25 cellular contexts compared by ENCODE assay signal in genomic region chr5:178505639-178506407, GRCh38.
"Had no signal": no experiment of that assay in that cellular context is flagged by ENCODE, and none has a peak within 500 bp of the region (broad histone marks: within the 10 kb centered on the region; RNA-seq: fewer than 3 reads in every experiment).

No MANE protein-coding gene starts in this region.

- H3K27ac ChIP-seq: adrenal gland, ascending aorta, brain microvascular endothelial cell, parathyroid adenoma, right lobe of liver, testis, vagina had no signal

- H3K9me3 ChIP-seq: adrenal gland, ascending aorta, right lobe of liver, testis, vagina had no signal

- H2AFZ ChIP-seq: parathyroid adenoma had no signal

- ATAC-seq: activated T-cell treated with anti-CD3 and anti-CD28 coated beads, Interleukin-2, amount 50 U/mL, for 4 hours; right lobe of liver; stimulated activated naive B cell treated with anti-CD40 and anti-IgM and Interleukin-4, amounts not matched to agents 10 μg/mL and 1 μg/mL and 100 μg/mL, for 72 hours had no signal

- H3K27me3 ChIP-seq: adrenal gland, ascending aorta, brain microvascular endothelial cell, right lobe of liver, testis, vagina had no signal

- H3K4me1 ChIP-seq: adrenal gland, ascending aorta, parathyroid adenoma, right lobe of liver, testis, vagina had no signal

- H3K27ac Mint-ChIP-seq: activated naive CD8-positive, alpha-beta T cell; activated T-helper 2 cell treated with anti-CD3 and anti-CD28 coated beads, Interferon-gamma antibody, Interleukin-2, Interleukin-4, amounts not matched to agents 10 μg/mL and 5 μg/mL and 100 μg/mL, durations not matched to agents 14 hours and 24 hours and 36 hours; nephron; stimulated activated naive B cell treated with anti-CD40 and anti-IgM and Interleukin-4, amounts not matched to agents 10 μg/mL and 1 μg/mL and 100 μg/mL, for 72 hours; type B pancreatic cell had no signal

- H3K36me3 Mint-ChIP-seq: activated naive CD8-positive, alpha-beta T cell; stimulated activated naive B cell treated with anti-CD40 and anti-IgM and Interleukin-4, amounts not matched to agents 10 μg/mL and 1 μg/mL and 100 μg/mL, for 72 hours; type B pancreatic cell had no signal

- H3K36me3 ChIP-seq: adrenal gland, ascending aorta, brain microvascular endothelial cell, right lobe of liver, vagina had no signal

- DNase-seq: activated CD4-positive, alpha-beta T cell treated with anti-CD3 and anti-CD28 coated beads for 1 hour; activated CD4-positive, alpha-beta T cell treated with anti-CD3 and anti-CD28 coated beads, Interleukin-2, amount 50 U/mL, for 4 hours; activated CD8-positive, alpha-beta memory T cell treated with anti-CD3 and anti-CD28 coated beads, Interleukin-2, amount 50 U/mL, for 48 hours; activated naive CD4-positive, alpha-beta T cell; activated T-cell treated with anti-CD3 and anti-CD28 coated beads, Interleukin-2, amount 50 U/mL, for 4 hours; adrenal gland; brain microvascular endothelial cell; central memory CD4-positive, alpha-beta T cell; effector memory CD4-positive, alpha-beta T cell; foreskin melanocyte; glutamatergic neuron; hippocampal formation; nucleus accumbens; small intestine; stimulated activated CD4-positive, alpha-beta T cell treated with anti-CD3 and anti-CD28 coated beads, Interleukin-15, amount 100 ng/mL, for 24 hours; stimulated activated naive B cell treated with anti-CD40 and anti-IgM and Interleukin-4, amounts not matched to agents 10 μg/mL and 1 μg/mL and 100 μg/mL, for 72 hours; testis had no signal

- H3K4me1 Mint-ChIP-seq: stimulated activated naive B cell treated with anti-CD40 and anti-IgM and Interleukin-4, amounts not matched to agents 10 μg/mL and 1 μg/mL and 100 μg/mL, for 72 hours had no signal

- H3K9ac ChIP-seq: parathyroid adenoma had no signal

- H3K4me3 ChIP-seq: adrenal gland, ascending aorta, right lobe of liver, testis, vagina had no signal

- H3K27me3 Mint-ChIP-seq: activated naive CD8-positive, alpha-beta T cell; type B pancreatic cell had no signal

- H3K9me3 Mint-ChIP-seq: activated T-helper 2 cell treated with anti-CD3 and anti-CD28 coated beads, Interferon-gamma antibody, Interleukin-2, Interleukin-4, amounts not matched to agents 10 μg/mL and 5 μg/mL and 100 μg/mL, durations not matched to agents 14 hours and 24 hours and 36 hours had no signal

- H3K4me3 Mint-ChIP-seq: activated naive CD8-positive, alpha-beta T cell; activated T-cell treated with anti-CD3 and anti-CD28 coated beads, Interleukin-2, amount 50 U/mL, for 4 hours; nephron; stimulated activated naive B cell treated with anti-CD40 and anti-IgM and Interleukin-4, amounts not matched to agents 10 μg/mL and 1 μg/mL and 100 μg/mL, for 72 hours; type B pancreatic cell had no signal

- H3K79me2 ChIP-seq: parathyroid adenoma had no signal
